1 cellular context compared by ENCODE assay signal in genomic region chr7:13336227-13336626, GRCh38.
TF ChIP-seq lines count a peak whose summit lies in the region.

No MANE protein-coding gene starts in this region.

TF ChIP-seq in HepG2, 621 proteins besides CTCF, POLR2A, EP300 and RAD21 (continued from another document):
- TF ChIP-seq ZNF646 (CRISPR knock-in tag; IDR thresholded peaks at IDR 0.05), result no peak
- no peak for TF ChIP-seq ZNF589 (CRISPR knock-in tag; conservative IDR thresholded peaks at IDR 0.05)
- TF ChIP-seq SOX6 (IDR thresholded peaks at IDR 0.05), result no peak
- TF ChIP-seq SOX6 (CRISPR knock-in tag; IDR thresholded peaks at IDR 0.05), result no peak
- TF ChIP-seq ZNF382 (CRISPR knock-in tag; IDR thresholded peaks at IDR 0.05; ENCODE audit: borderline replicate concordance), result no peak
- no peak for TF ChIP-seq CREM (IDR thresholded peaks at IDR 0.05)
- no peak for TF ChIP-seq CREM (CRISPR knock-in tag; IDR thresholded peaks at IDR 0.05)
- TF ChIP-seq ZNF670 (CRISPR knock-in tag; IDR thresholded peaks at IDR 0.05; ENCODE audit: borderline replicate concordance), result no peak
- TF ChIP-seq ZNF883 (CRISPR knock-in tag; IDR thresholded peaks at IDR 0.05; ENCODE audit: not compliant biosample characterization), result no peak
- TF ChIP-seq ARHGAP35 (CRISPR knock-in tag; IDR thresholded peaks at IDR 0.05; ENCODE audit: borderline replicate concordance), result no peak
- TF ChIP-seq HNF1A (IDR thresholded peaks at IDR 0.05; ENCODE audit: low read depth), result no peak
- TF ChIP-seq HNF1A (CRISPR knock-in tag; IDR thresholded peaks at IDR 0.05; ENCODE audit: borderline replicate concordance), result no peak
TF ChIP-seq in HepG2: peak in this region for 0.
